Comparison of ENCODE assay signal across 2 cellular contexts in the genomic region with DNA sequence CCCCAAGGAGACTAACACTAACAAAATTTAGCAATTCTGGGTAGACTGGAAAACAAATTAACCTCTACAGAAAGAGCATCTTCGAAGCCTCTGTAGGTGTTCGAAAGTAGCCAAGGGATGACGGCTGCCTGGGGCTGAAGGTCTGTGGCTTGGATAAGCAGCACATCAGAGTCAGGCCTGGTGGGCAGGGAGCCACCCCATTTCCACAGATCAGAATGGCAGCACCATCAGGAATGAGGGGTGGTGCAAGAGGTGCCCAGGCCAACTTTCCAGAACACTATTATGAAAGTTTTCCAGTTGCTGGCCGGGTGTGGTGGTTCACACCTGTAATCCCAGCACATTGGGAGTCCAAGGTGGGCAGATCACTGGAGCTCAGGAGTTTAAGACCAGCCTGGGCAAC.
TF ChIP-seq lines count a peak whose summit lies in the region.

No MANE protein-coding gene starts in this region.

TF ChIP-seq in liver, 16 proteins besides CTCF, POLR2A, EP300 and RAD21:
- TF ChIP-seq, protein P1, sequence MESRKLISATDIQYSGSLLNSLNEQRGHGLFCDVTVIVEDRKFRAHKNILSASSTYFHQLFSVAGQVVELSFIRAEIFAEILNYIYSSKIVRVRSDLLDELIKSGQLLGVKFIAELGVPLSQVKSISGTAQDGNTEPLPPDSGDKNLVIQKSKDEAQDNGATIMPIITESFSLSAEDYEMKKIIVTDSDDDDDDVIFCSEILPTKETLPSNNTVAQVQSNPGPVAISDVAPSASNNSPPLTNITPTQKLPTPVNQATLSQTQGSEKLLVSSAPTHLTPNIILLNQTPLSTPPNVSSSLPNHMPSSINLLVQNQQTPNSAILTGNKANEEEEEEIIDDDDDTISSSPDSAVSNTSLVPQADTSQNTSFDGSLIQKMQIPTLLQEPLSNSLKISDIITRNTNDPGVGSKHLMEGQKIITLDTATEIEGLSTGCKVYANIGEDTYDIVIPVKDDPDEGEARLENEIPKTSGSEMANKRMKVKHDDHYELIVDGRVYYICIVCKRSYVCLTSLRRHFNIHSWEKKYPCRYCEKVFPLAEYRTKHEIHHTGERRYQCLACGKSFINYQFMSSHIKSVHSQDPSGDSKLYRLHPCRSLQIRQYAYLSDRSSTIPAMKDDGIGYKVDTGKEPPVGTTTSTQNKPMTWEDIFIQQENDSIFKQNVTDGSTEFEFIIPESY (IDR thresholded peaks at IDR 0.05), result no peak
- TF ChIP-seq RXRA (IDR thresholded peaks at IDR 0.05) (peak; percentile 23 to 41), NR2F2 (IDR thresholded peaks at IDR 0.05) (no peak), HNF4A (conservative IDR thresholded peaks at IDR 0.05) (peak; percentile 33 to 41), SP1 (IDR thresholded peaks at IDR 0.05) (peak; percentile 35)
- TF ChIP-seq, protein P2, sequence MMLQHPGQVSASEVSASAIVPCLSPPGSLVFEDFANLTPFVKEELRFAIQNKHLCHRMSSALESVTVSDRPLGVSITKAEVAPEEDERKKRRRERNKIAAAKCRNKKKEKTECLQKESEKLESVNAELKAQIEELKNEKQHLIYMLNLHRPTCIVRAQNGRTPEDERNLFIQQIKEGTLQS (IDR thresholded peaks at IDR 0.05), result no peak
TF ChIP-seq in liver: peak in this region for 3.

TF ChIP-seq in HepG2, 621 proteins besides CTCF, POLR2A, EP300 and RAD21:
- TF ChIP-seq TEAD2 (CRISPR knock-in tag; IDR thresholded peaks at IDR 0.05), result no peak
- TF ChIP-seq ZNF577 (CRISPR knock-in tag; IDR thresholded peaks at IDR 0.05; ENCODE audit: borderline replicate concordance, low read depth), result no peak
- TF ChIP-seq, protein P3, sequence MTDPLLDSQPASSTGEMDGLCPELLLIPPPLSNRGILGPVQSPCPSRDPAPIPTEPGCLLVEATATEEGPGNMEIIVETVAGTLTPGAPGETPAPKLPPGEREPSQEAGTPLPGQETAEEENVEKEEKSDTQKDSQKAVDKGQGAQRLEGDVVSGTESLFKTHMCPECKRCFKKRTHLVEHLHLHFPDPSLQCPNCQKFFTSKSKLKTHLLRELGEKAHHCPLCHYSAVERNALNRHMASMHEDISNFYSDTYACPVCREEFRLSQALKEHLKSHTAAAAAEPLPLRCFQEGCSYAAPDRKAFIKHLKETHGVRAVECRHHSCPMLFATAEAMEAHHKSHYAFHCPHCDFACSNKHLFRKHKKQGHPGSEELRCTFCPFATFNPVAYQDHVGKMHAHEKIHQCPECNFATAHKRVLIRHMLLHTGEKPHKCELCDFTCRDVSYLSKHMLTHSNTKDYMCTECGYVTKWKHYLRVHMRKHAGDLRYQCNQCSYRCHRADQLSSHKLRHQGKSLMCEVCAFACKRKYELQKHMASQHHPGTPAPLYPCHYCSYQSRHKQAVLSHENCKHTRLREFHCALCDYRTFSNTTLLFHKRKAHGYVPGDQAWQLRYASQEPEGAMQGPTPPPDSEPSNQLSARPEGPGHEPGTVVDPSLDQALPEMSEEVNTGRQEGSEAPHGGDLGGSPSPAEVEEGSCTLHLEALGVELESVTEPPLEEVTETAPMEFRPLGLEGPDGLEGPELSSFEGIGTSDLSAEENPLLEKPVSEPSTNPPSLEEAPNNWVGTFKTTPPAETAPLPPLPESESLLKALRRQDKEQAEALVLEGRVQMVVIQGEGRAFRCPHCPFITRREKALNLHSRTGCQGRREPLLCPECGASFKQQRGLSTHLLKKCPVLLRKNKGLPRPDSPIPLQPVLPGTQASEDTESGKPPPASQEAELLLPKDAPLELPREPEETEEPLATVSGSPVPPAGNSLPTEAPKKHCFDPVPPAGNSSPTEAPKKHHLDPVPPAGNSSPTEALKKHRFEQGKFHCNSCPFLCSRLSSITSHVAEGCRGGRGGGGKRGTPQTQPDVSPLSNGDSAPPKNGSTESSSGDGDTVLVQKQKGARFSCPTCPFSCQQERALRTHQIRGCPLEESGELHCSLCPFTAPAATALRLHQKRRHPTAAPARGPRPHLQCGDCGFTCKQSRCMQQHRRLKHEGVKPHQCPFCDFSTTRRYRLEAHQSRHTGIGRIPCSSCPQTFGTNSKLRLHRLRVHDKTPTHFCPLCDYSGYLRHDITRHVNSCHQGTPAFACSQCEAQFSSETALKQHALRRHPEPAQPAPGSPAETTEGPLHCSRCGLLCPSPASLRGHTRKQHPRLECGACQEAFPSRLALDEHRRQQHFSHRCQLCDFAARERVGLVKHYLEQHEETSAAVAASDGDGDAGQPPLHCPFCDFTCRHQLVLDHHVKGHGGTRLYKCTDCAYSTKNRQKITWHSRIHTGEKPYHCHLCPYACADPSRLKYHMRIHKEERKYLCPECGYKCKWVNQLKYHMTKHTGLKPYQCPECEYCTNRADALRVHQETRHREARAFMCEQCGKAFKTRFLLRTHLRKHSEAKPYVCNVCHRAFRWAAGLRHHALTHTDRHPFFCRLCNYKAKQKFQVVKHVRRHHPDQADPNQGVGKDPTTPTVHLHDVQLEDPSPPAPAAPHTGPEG (CRISPR knock-in tag; IDR thresholded peaks at IDR 0.05), result no peak
